In genomic region chr22:38824587-38824986, GRCh38 we compare ENCODE assay signal across 8 cellular contexts. TPM values are rescaled to one million over a fixed set of nuclear protein-coding genes. Genes with fewer than 3 reads are reported as not detected.
DNase-seq lines count a peak whose midpoint lies in the region; ATAC-seq and TF ChIP-seq lines count a peak whose summit lies in the region.

No MANE protein-coding gene starts in this region.

- no peak overlapping the region for H3K27ac Mint-ChIP-seq in activated CD8-positive, alpha-beta memory T cell treated with anti-CD3 and anti-CD28 coated beads, Interleukin-2, amount 10 ng/mL, durations not matched to agents 7 days and 5 days

- ATAC-seq in activated CD8-positive, alpha-beta memory T cell treated with anti-CD3 and anti-CD28 coated beads, Interleukin-2, amount 10 ng/mL, durations not matched to agents 7 days and 5 days: peak; percentile 87
- no peak for ATAC-seq in HG02885 (IDR thresholded peaks at IDR 0.05; ENCODE audit: poor library complexity, unreplicated experiment)
- ATAC-seq in HG03159 (IDR thresholded peaks at IDR 0.05; ENCODE audit: unreplicated experiment): no peak

- no peaks in the 10 kb centered on the region for H3K9me3 Mint-ChIP-seq in activated CD8-positive, alpha-beta memory T cell treated with anti-CD3 and anti-CD28 coated beads, Interleukin-2, amount 10 ng/mL, durations not matched to agents 7 days and 5 days (ENCODE audit: low read depth)

- no peak overlapping the region for H3K4me3 ChIP-seq in fibroblast of villous mesenchyme (ENCODE audit: low read depth, low read length)

- no peaks in the 10 kb centered on the region for H3K36me3 Mint-ChIP-seq in activated CD8-positive, alpha-beta memory T cell treated with anti-CD3 and anti-CD28 coated beads, Interleukin-2, amount 10 ng/mL, durations not matched to agents 7 days and 5 days

- no peaks in the 10 kb centered on the region for H3K4me1 Mint-ChIP-seq in activated CD8-positive, alpha-beta memory T cell treated with anti-CD3 and anti-CD28 coated beads, Interleukin-2, amount 10 ng/mL, durations not matched to agents 7 days and 5 days

- TF ChIP-seq CTCF in fibroblast of villous mesenchyme (IDR thresholded peaks at IDR 0.05; ENCODE audit: insufficient read depth, low read depth, low read length): peak; percentile 67

- H3K4me3 Mint-ChIP-seq in activated CD8-positive, alpha-beta memory T cell treated with anti-CD3 and anti-CD28 coated beads, Interleukin-2, amount 10 ng/mL, durations not matched to agents 7 days and 5 days: no peak overlapping the region

- DNase-seq in GDM1 (lab: John Stamatoyannopoulos, UW) (peak; percentile 48), MV-4-11 (lab: John Stamatoyannopoulos, UW) (peak; percentile 78), fibroblast of villous mesenchyme (ENCODE audit: low read depth) (peak; percentile 78), nucleus accumbens (lab: John Stamatoyannopoulos, UW) (peak in 43 of 56 donors; percentile 8 to 71 (median 34)), NCI-H446 treated with DMSO at 0.1 percent for 48 hours (lab: John Stamatoyannopoulos, UW) (no peak)
- peak; percentile 71 for DNase-seq in activated CD8-positive, alpha-beta memory T cell treated with anti-CD3 and anti-CD28 coated beads, Interleukin-2, amount 10 ng/mL, durations not matched to agents 7 days and 5 days

- no peaks in the 10 kb centered on the region for H3K27me3 Mint-ChIP-seq in activated CD8-positive, alpha-beta memory T cell treated with anti-CD3 and anti-CD28 coated beads, Interleukin-2, amount 10 ng/mL, durations not matched to agents 7 days and 5 days

- CTCF ChIA-PET in activated CD8-positive, alpha-beta memory T cell treated with anti-CD3 and anti-CD28 coated beads, Interleukin-2, amount 10 ng/mL, durations not matched to agents 7 days and 5 days (lab: Charles Lee): no interaction called here

RNA-seq across cellular contexts. Expression of gene NPTXR, which starts 19.2 kb away (rescaled TPM):
- 1 to 10 TPM in 1 of 2 experiments, under 1 TPM in 1; 0.96 to 2.4 TPM for total RNA-seq in activated CD8-positive, alpha-beta memory T cell treated with anti-CD3 and anti-CD28 coated beads, Interleukin-2, amount 10 ng/mL, durations not matched to agents 7 days and 5 days
- 0.64 and 0.86 TPM in 2 replicates for total RNA-seq in fibroblast of villous mesenchyme

RNA-seq across cellular contexts. Expression of gene DNAL4, which starts 30.6 kb away (rescaled TPM):
- total RNA-seq in activated CD8-positive, alpha-beta memory T cell treated with anti-CD3 and anti-CD28 coated beads, Interleukin-2, amount 10 ng/mL, durations not matched to agents 7 days and 5 days: 1 to 10 TPM; 8.2 to 8.9 TPM
- 10.3 and 11.2 TPM in 2 replicates for total RNA-seq in fibroblast of villous mesenchyme

RNA-seq across cellular contexts. Expression of gene CBX6, which starts 47.4 kb away (rescaled TPM):
- 100 to 1,000 TPM in 1 of 2 experiments, 10 to 100 TPM in 1; 73.1 to 124 TPM for total RNA-seq in activated CD8-positive, alpha-beta memory T cell treated with anti-CD3 and anti-CD28 coated beads, Interleukin-2, amount 10 ng/mL, durations not matched to agents 7 days and 5 days
- total RNA-seq in fibroblast of villous mesenchyme: 57.7 and 66.5 TPM in 2 replicates
